Comparison of ENCODE assay signal across 10 cellular contexts in the genomic region with DNA sequence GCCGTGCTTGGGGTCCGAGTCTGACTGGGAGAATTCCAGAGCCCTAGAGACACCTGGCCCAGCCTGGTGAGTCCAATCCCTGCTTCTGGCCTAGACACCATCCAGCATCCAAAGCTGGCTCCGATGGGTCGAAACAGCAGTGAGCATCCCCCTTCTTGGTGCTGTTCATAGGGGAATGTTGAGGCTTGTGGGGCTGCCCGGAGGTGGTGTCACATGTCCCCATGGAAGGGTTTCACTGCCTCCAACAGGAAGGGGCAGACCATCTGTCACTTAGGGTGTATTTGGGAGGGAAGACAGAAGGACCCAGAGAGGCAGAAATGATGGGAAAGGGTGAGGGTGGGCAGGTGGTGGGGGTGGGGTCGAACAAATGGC. TPM values are rescaled to one million over a fixed set of nuclear protein-coding genes. Genes with fewer than 3 reads are reported as not detected.
DNase-seq lines count a peak whose midpoint lies in the region; ATAC-seq, FAIRE-seq and TF ChIP-seq lines count a peak whose summit lies in the region.
"Had no signal": no experiment of that assay in that cellular context is flagged by ENCODE, and none has a peak within 500 bp of the region (broad histone marks: within the 10 kb centered on the region; RNA-seq: fewer than 3 reads in every experiment).

No MANE protein-coding gene starts in this region.

- peaks cover 4 to 29% of the 10 kb centered on the region in 2 experiments; a peak in 2 of 4 replicates for H3K4me1 ChIP-seq in SK-N-SH (ENCODE audit: control insufficient read depth in 1 of 2, insufficient read depth in 2 of 2, low read depth in 1 of 2, low read length in 1 of 2)
- H3K4me1 ChIP-seq in HepG2 (ENCODE audit: insufficient read depth, low read length): peaks cover 91% of the 10 kb centered on the region
- H3K4me1 ChIP-seq in subcutaneous abdominal adipose tissue (ENCODE audit: control insufficient read depth in 5 of 5, insufficient read depth in 5 of 5, low read length in 5 of 5): peaks cover 3 to 51% (median 39%) of the 10 kb centered on the region in 5 donors

- H3K9me3 ChIP-seq in SK-N-SH (no peaks in the 10 kb centered on the region), HepG2 (ENCODE audit: low read length) (no peaks in the 10 kb centered on the region), subcutaneous abdominal adipose tissue (ENCODE audit: control insufficient read depth in 5 of 5, low read length in 5 of 5) (no peaks in the 10 kb centered on the region)

- POLR2A ChIA-PET in SK-N-SH (lab: Yijun Ruan, JAX): interaction anchor here (1.1 to 1.9 kb wide), 3 partner anchors 110 to 191 kb away, joined by 3 to 6 read pairs (median 4); no protein-coding TSS in a partner anchor
- POLR2A ChIA-PET in HepG2 (lab: Yijun Ruan, JAX): interaction anchor here (0.9 to 5.1 kb wide), 17 partner anchors 10 to 467 kb away, joined by 3 to 72 read pairs (median 7); partner anchors contain the start of genes C9orf50, IER5L and NTMT1

- intact Hi-C loops in activated T-helper 1 cell treated with anti-CD3 and anti-CD28 coated beads, Interleukin-12 subunit alpha, Interleukin-12 subunit beta, Interleukin-2, Interleukin-4 antibody, amounts not matched to agents 30 ng/mL and 10 ng/mL and 1 ng/mL, durations not matched to agents 14 hours and 24 hours and 36 hours (cut with micrococcal nuclease): loop anchor here (5.0 kb wide), 1 partner anchor 40 kb away; no protein-coding TSS in a partner anchor
- intact Hi-C loops in HepG2 (cut with micrococcal nuclease; ENCODE audit: unreplicated experiment): loop anchor here (1.0 to 5.0 kb wide), 3 partner anchors 38 to 147 kb away; no protein-coding TSS in a partner anchor

- in situ Hi-C loops in HepG2 (cut with HindIII; ENCODE audit: extremely low pct_ligation_motif_present, low pct_unique_long_range_greater_than_20kb): no loop called here

- no peaks in the 10 kb centered on the region for H3K9me3 Mint-ChIP-seq in activated T-helper 1 cell treated with anti-CD3 and anti-CD28 coated beads, Interleukin-12 subunit alpha, Interleukin-12 subunit beta, Interleukin-2, Interleukin-4 antibody, amounts not matched to agents 30 ng/mL and 10 ng/mL and 1 ng/mL, durations not matched to agents 14 hours and 24 hours and 36 hours

- FAIRE-seq in HepG2 (lab: Jason Lieb, UNC): no peak

- H3K27ac ChIP-seq in SK-N-SH (ENCODE audit: low read depth in 2 of 2, low read length in 1 of 2) (peak overlapping the region in 1 of 2 experiments; percentile 24; a peak in 1 of 4 replicates), HepG2 (ENCODE audit: extremely low read length, insufficient read depth, low read length) (peak overlapping the region; percentile 79), subcutaneous abdominal adipose tissue (ENCODE audit: low read depth, low read length) (peak overlapping the region; percentile 37)

- peak overlapping the region; percentile 51 for H3K27ac Mint-ChIP-seq in activated T-helper 1 cell treated with anti-CD3 and anti-CD28 coated beads, Interleukin-12 subunit alpha, Interleukin-12 subunit beta, Interleukin-2, Interleukin-4 antibody, amounts not matched to agents 30 ng/mL and 10 ng/mL and 1 ng/mL, durations not matched to agents 14 hours and 24 hours and 36 hours

- H3K4me3 ChIP-seq in SK-N-SH (ENCODE audit: low read depth in 2 of 2, low read length in 1 of 2): no peak overlapping the region
- H3K4me3 ChIP-seq in HepG2 (replicated peaks in 1 of 3; ENCODE audit: insufficient read depth in 1 of 3, low read depth in 2 of 3, low read length in 3 of 3): peak overlapping the region; percentile 42 to 79 (median 56)
- H3K4me3 ChIP-seq in subcutaneous abdominal adipose tissue (ENCODE audit: low read depth in 1 of 5, low read length in 5 of 5): no peak overlapping the region

- BruUV-seq in HepG2 (replicated peaks; lab: Mats Ljungman, UMichigan): TSS peak; percentile 61

- no peaks in the 10 kb centered on the region for H3K27me3 Mint-ChIP-seq in activated T-helper 1 cell treated with anti-CD3 and anti-CD28 coated beads, Interleukin-12 subunit alpha, Interleukin-12 subunit beta, Interleukin-2, Interleukin-4 antibody, amounts not matched to agents 30 ng/mL and 10 ng/mL and 1 ng/mL, durations not matched to agents 14 hours and 24 hours and 36 hours (ENCODE audit: insufficient read depth)

- no peaks in the 10 kb centered on the region for H4K20me1 ChIP-seq in SK-N-SH (ENCODE audit: insufficient read depth)
- no peaks in the 10 kb centered on the region for H4K20me1 ChIP-seq in HepG2 (ENCODE audit: insufficient read depth, low read length)

- peaks cover 6% of the 10 kb centered on the region for H3F3A ChIP-seq in SK-N-SH (replicated peaks; ENCODE audit: insufficient read depth)

- peaks cover 60% of the 10 kb centered on the region for H3K4me1 Mint-ChIP-seq in activated T-helper 1 cell treated with anti-CD3 and anti-CD28 coated beads, Interleukin-12 subunit alpha, Interleukin-12 subunit beta, Interleukin-2, Interleukin-4 antibody, amounts not matched to agents 30 ng/mL and 10 ng/mL and 1 ng/mL, durations not matched to agents 14 hours and 24 hours and 36 hours (ENCODE audit: low read depth)

- no peaks in the 10 kb centered on the region for H3K36me3 Mint-ChIP-seq in activated T-helper 1 cell treated with anti-CD3 and anti-CD28 coated beads, Interleukin-12 subunit alpha, Interleukin-12 subunit beta, Interleukin-2, Interleukin-4 antibody, amounts not matched to agents 30 ng/mL and 10 ng/mL and 1 ng/mL, durations not matched to agents 14 hours and 24 hours and 36 hours (ENCODE audit: low read depth)

- no peak overlapping the region for H3K4me2 ChIP-seq in SK-N-SH
- peak overlapping the region; percentile 88 for H3K4me2 ChIP-seq in HepG2 (ENCODE audit: low read depth, low read length)

- TF ChIP-seq POLR2A in HepG2 (IDR thresholded peaks at IDR 0.05; ENCODE audit: insufficient read depth in 1 of 2, low read depth in 2 of 2, low read length in 2 of 2): no peak

- TF ChIP-seq RAD21 in SK-N-SH (IDR thresholded peaks at IDR 0.05; ENCODE audit: low read length) (no peak), HepG2 (CRISPR knock-in tag; IDR thresholded peaks at IDR 0.05) (no peak)

- H3K79me2 ChIP-seq in SK-N-SH (ENCODE audit: insufficient read depth): no peaks in the 10 kb centered on the region
- peaks cover 3% of the 10 kb centered on the region for H3K79me2 ChIP-seq in HepG2 (ENCODE audit: insufficient read depth, low read length)

- DNase-seq in SK-N-SH (no peak), HepG2 (ENCODE audit: low spot score) (no peak), NCI-H748 treated with DMSO at 0.1 percent for 48 hours (lab: John Stamatoyannopoulos, UW) (no peak)
- DNase-seq in activated T-helper 1 cell treated with anti-CD3 and anti-CD28 coated beads, Interleukin-12 subunit alpha, Interleukin-12 subunit beta, Interleukin-2, Interleukin-4 antibody, amounts not matched to agents 30 ng/mL and 10 ng/mL and 1 ng/mL, durations not matched to agents 14 hours and 24 hours and 36 hours (ENCODE audit: low spot score): no peak
- DNase-seq: cerebellar nuclear complex, NCI-H446 treated with DMSO at 0.1 percent for 48 hours had no signal

- no peaks in the 10 kb centered on the region for H3K9me2 ChIP-seq in SK-N-SH

- WGBS in SK-N-SH (ENCODE audit: low lambda C conversion rate): 81% methylated on average over 6 of the region's 6 CpGs
- 0% methylated on average over 2 of the region's 6 CpGs for WGBS in HepG2 (ENCODE audit: low lambda C conversion rate)

- CTCF ChIA-PET in SK-N-SH (lab: Yijun Ruan, JAX): interaction anchor here (0.9 to 15.6 kb wide), 7 partner anchors 18 to 475 kb away, joined by 3 to 235 read pairs (median 6); partner anchors contain the start of gene IER5L
- CTCF ChIA-PET in HepG2 (lab: Yijun Ruan, JAX; ENCODE audit: low intra/inter-chr PET ratio, low total read pairs): no interaction called here

- TF ChIP-seq EP300 in SK-N-SH (IDR thresholded peaks at IDR 0.05; ENCODE audit: borderline replicate concordance in 1 of 2, low read depth in 1 of 2, low read length in 1 of 2) (no peak), HepG2 (IDR thresholded peaks at IDR 0.05; ENCODE audit: low read depth in 2 of 2, low read length in 2 of 2) (no peak), HepG2 (CRISPR knock-in tag; IDR thresholded peaks at IDR 0.05; ENCODE audit: borderline replicate concordance) (no peak)

- TF ChIP-seq CTCF in SK-N-SH (IDR thresholded peaks at IDR 0.05): no peak
- TF ChIP-seq CTCF in HepG2 (CRISPR knock-in tag; IDR thresholded peaks at IDR 0.05): no peak

- H3K9ac ChIP-seq in SK-N-SH: no peak overlapping the region
- H3K9ac ChIP-seq in HepG2 (ENCODE audit: insufficient read depth, low read depth, low read length): peak overlapping the region; percentile 71
- peak overlapping the region in 1 of 5 donors; percentile 23 for H3K9ac ChIP-seq in subcutaneous abdominal adipose tissue (ENCODE audit: low read length in 5 of 5)

- no peaks in the 10 kb centered on the region for H3K27me3 ChIP-seq in SK-N-SH (ENCODE audit: insufficient read depth)
- no peaks in the 10 kb centered on the region for H3K27me3 ChIP-seq in HepG2 (ENCODE audit: control insufficient read depth in 1 of 2, insufficient read depth in 2 of 2, low read length in 2 of 2)
- H3K27me3 ChIP-seq in subcutaneous abdominal adipose tissue (ENCODE audit: control insufficient read depth in 5 of 5, insufficient read depth in 4 of 5, low read length in 5 of 5): peaks cover 0 to 4% (median 0%) of the 10 kb centered on the region in 5 donors

- H3K4me3 Mint-ChIP-seq in activated T-helper 1 cell treated with anti-CD3 and anti-CD28 coated beads, Interleukin-12 subunit alpha, Interleukin-12 subunit beta, Interleukin-2, Interleukin-4 antibody, amounts not matched to agents 30 ng/mL and 10 ng/mL and 1 ng/mL, durations not matched to agents 14 hours and 24 hours and 36 hours: no peak overlapping the region

- H2AFZ ChIP-seq in SK-N-SH (ENCODE audit: low read depth): peak overlapping the region; percentile 57; the same call in 1 of the 2 replicates
- H2AFZ ChIP-seq in HepG2 (ENCODE audit: low read length): no peak overlapping the region

- H3K36me3 ChIP-seq in SK-N-SH (replicated peaks in 1 of 2; ENCODE audit: control insufficient read depth in 1 of 2, insufficient read depth in 2 of 2, low read length in 1 of 2): no peaks in the 10 kb centered on the region
- H3K36me3 ChIP-seq in HepG2 (replicated peaks in 1 of 2; ENCODE audit: control insufficient read depth in 1 of 2, insufficient read depth in 2 of 2, low read length in 2 of 2): no peaks in the 10 kb centered on the region; a peak in 1 of 5 replicates
- no peaks in the 10 kb centered on the region for H3K36me3 ChIP-seq in subcutaneous abdominal adipose tissue (ENCODE audit: control insufficient read depth in 5 of 5, insufficient read depth in 5 of 5, low read length in 5 of 5)

- ATAC-seq in SK-N-SH treated with all-trans-retinoic acid at 6 μM for 48 hours: no peak
- peak; percentile 1 for ATAC-seq in HepG2
- ATAC-seq in GM18873 (IDR thresholded peaks at IDR 0.05; ENCODE audit: low FRiP score, unreplicated experiment): no peak
- ATAC-seq in GM18511 (IDR thresholded peaks at IDR 0.05; ENCODE audit: unreplicated experiment): no peak

RNA-seq across cellular contexts. Expression of gene C9orf50, which starts 13.9 kb away (rescaled TPM):
- polyA plus RNA-seq in SK-N-SH (2012; rRNA removed) (0.24 and 0.30 TPM in 2 replicates), HepG2 (2011; rRNA removed) (not detected in 2 replicates)
- 0.17 and 0.34 TPM in 2 replicates for polyA plus RNA-seq in SK-N-SH (2012; cell fraction: cytosol; rRNA removed)
- polyA plus RNA-seq in SK-N-SH (2012; cell fraction: nucleus; rRNA removed): 1.0 and 1.2 TPM in 2 replicates
- total RNA-seq in activated T-helper 1 cell treated with anti-CD3 and anti-CD28 coated beads, Interleukin-12 subunit alpha, Interleukin-12 subunit beta, Interleukin-2, Interleukin-4 antibody, amounts not matched to agents 30 ng/mL and 10 ng/mL and 1 ng/mL, durations not matched to agents 14 hours and 24 hours and 36 hours: not detected in 2 replicates
- total RNA-seq in HepG2 (2016; rRNA removed; fragmentation: Illumina TruSeq; extraction: Trizol): not detected in 2 replicates
- not detected in 2 replicates for total RNA-seq in HepG2 (2016; cell fraction: cytosol; rRNA removed; fragmentation: Illumina TruSeq; extraction: Trizol; ENCODE audit: low read depth)
- not detected in 2 replicates for total RNA-seq in HepG2 (2016; cell fraction: insoluble cytoplasmic fraction; rRNA removed; fragmentation: Illumina TruSeq; extraction: Trizol)
- total RNA-seq in HepG2 (2016; cell fraction: membrane; rRNA removed; fragmentation: Illumina TruSeq; extraction: Trizol): not detected in 2 replicates
- total RNA-seq in HepG2 (2016; cell fraction: nucleus; rRNA removed; fragmentation: Illumina TruSeq; extraction: Trizol): not detected in 2 replicates
- polyA plus RNA-seq in HepG2 (2011; cell fraction: cytosol; rRNA removed): not detected in 2 replicates
- polyA plus RNA-seq in HepG2 (2011; cell fraction: nucleus; rRNA removed): 0.10 TPM in 1 of 2 replicates, not detected in the other
- not detected in 2 replicates for polyA plus RNA-seq in HepG2 (2012)
- polyA plus RNA-seq in HepG2 (2016; cell fraction: cytosol; fragmentation: Illumina TruSeq; extraction: Trizol; ENCODE audit: low read depth): not detected in 2 replicates
- polyA plus RNA-seq in HepG2 (2016; cell fraction: insoluble cytoplasmic fraction; fragmentation: Illumina TruSeq; extraction: Trizol; ENCODE audit: low read depth): not detected in 2 replicates
- not detected in 2 replicates for polyA plus RNA-seq in HepG2 (2016; cell fraction: membrane; fragmentation: Illumina TruSeq; extraction: Trizol; ENCODE audit: low read depth)
- not detected in 2 replicates for polyA plus RNA-seq in HepG2 (2016; cell fraction: nucleus; fragmentation: Illumina TruSeq; extraction: Trizol; ENCODE audit: insufficient read depth, low read depth)
- not detected in 2 replicates for polyA minus RNA-seq in HepG2 (2011; rRNA and poly(A)+ RNA removed; ENCODE audit: low replicate concordance)
- not detected in 2 replicates for polyA minus RNA-seq in HepG2 (2011; cell fraction: cytosol; rRNA and poly(A)+ RNA removed)
- polyA minus RNA-seq in HepG2 (2011; cell fraction: nucleus; rRNA and poly(A)+ RNA removed): not detected in 2 replicates

RNA-seq across cellular contexts. Expression of gene NTMT1, which starts 19.0 kb away (rescaled TPM):
- polyA plus RNA-seq in SK-N-SH (2012; rRNA removed) (75.0 and 78.3 TPM in 2 replicates), HepG2 (2011; rRNA removed) (49.1 and 52.7 TPM in 2 replicates)
- 44.3 and 62.6 TPM in 2 replicates for polyA plus RNA-seq in SK-N-SH (2012; cell fraction: cytosol; rRNA removed)
- polyA plus RNA-seq in SK-N-SH (2012; cell fraction: nucleus; rRNA removed): 44.8 and 47.5 TPM in 2 replicates
- 67.1 and 67.3 TPM in 2 replicates for total RNA-seq in activated T-helper 1 cell treated with anti-CD3 and anti-CD28 coated beads, Interleukin-12 subunit alpha, Interleukin-12 subunit beta, Interleukin-2, Interleukin-4 antibody, amounts not matched to agents 30 ng/mL and 10 ng/mL and 1 ng/mL, durations not matched to agents 14 hours and 24 hours and 36 hours
- 51.0 and 53.8 TPM in 2 replicates for total RNA-seq in HepG2 (2016; rRNA removed; fragmentation: Illumina TruSeq; extraction: Trizol)
- 18.8 and 21.6 TPM in 2 replicates for total RNA-seq in HepG2 (2016; cell fraction: cytosol; rRNA removed; fragmentation: Illumina TruSeq; extraction: Trizol; ENCODE audit: low read depth)
- 51.4 and 52.7 TPM in 2 replicates for total RNA-seq in HepG2 (2016; cell fraction: insoluble cytoplasmic fraction; rRNA removed; fragmentation: Illumina TruSeq; extraction: Trizol)
- 27.5 and 28.2 TPM in 2 replicates for total RNA-seq in HepG2 (2016; cell fraction: membrane; rRNA removed; fragmentation: Illumina TruSeq; extraction: Trizol)
- total RNA-seq in HepG2 (2016; cell fraction: nucleus; rRNA removed; fragmentation: Illumina TruSeq; extraction: Trizol): 24.5 and 26.0 TPM in 2 replicates
- polyA plus RNA-seq in HepG2 (2011; cell fraction: cytosol; rRNA removed): 51.6 and 54.5 TPM in 2 replicates
- polyA plus RNA-seq in HepG2 (2011; cell fraction: nucleus; rRNA removed): 33.4 and 35.2 TPM in 2 replicates
- polyA plus RNA-seq in HepG2 (2012): 25.7 and 35.9 TPM in 2 replicates
- polyA plus RNA-seq in HepG2 (2016; cell fraction: cytosol; fragmentation: Illumina TruSeq; extraction: Trizol; ENCODE audit: low read depth): 25.5 and 33.2 TPM in 2 replicates
- polyA plus RNA-seq in HepG2 (2016; cell fraction: insoluble cytoplasmic fraction; fragmentation: Illumina TruSeq; extraction: Trizol; ENCODE audit: low read depth): 70.9 and 81.2 TPM in 2 replicates
- polyA plus RNA-seq in HepG2 (2016; cell fraction: membrane; fragmentation: Illumina TruSeq; extraction: Trizol; ENCODE audit: low read depth): 24.8 and 34.0 TPM in 2 replicates
- polyA plus RNA-seq in HepG2 (2016; cell fraction: nucleus; fragmentation: Illumina TruSeq; extraction: Trizol; ENCODE audit: insufficient read depth, low read depth): 54.6 and 61.5 TPM in 2 replicates
- polyA minus RNA-seq in HepG2 (2011; rRNA and poly(A)+ RNA removed; ENCODE audit: low replicate concordance): 26.8 and 119 TPM in 2 replicates
- polyA minus RNA-seq in HepG2 (2011; cell fraction: cytosol; rRNA and poly(A)+ RNA removed): 14.8 and 17.0 TPM in 2 replicates
- polyA minus RNA-seq in HepG2 (2011; cell fraction: nucleus; rRNA and poly(A)+ RNA removed): 15.9 and 18.4 TPM in 2 replicates

RNA-seq across cellular contexts. Expression of gene ASB6, which starts 34.9 kb away (rescaled TPM):
- polyA plus RNA-seq in SK-N-SH (2012; rRNA removed): 35.9 and 37.5 TPM in 2 replicates
- polyA plus RNA-seq in SK-N-SH (2012; cell fraction: cytosol; rRNA removed): 14.2 and 23.9 TPM in 2 replicates
- polyA plus RNA-seq in SK-N-SH (2012; cell fraction: nucleus; rRNA removed): 89.7 and 96.2 TPM in 2 replicates
- total RNA-seq in activated T-helper 1 cell treated with anti-CD3 and anti-CD28 coated beads, Interleukin-12 subunit alpha, Interleukin-12 subunit beta, Interleukin-2, Interleukin-4 antibody, amounts not matched to agents 30 ng/mL and 10 ng/mL and 1 ng/mL, durations not matched to agents 14 hours and 24 hours and 36 hours: 24.0 TPM in 2 replicates
- 8.2 and 8.3 TPM in 2 replicates for total RNA-seq in HepG2 (2016; rRNA removed; fragmentation: Illumina TruSeq; extraction: Trizol)
- total RNA-seq in HepG2 (2016; cell fraction: cytosol; rRNA removed; fragmentation: Illumina TruSeq; extraction: Trizol; ENCODE audit: low read depth): 1.6 and 1.8 TPM in 2 replicates
- 6.6 and 9.5 TPM in 2 replicates for total RNA-seq in HepG2 (2016; cell fraction: insoluble cytoplasmic fraction; rRNA removed; fragmentation: Illumina TruSeq; extraction: Trizol)
- total RNA-seq in HepG2 (2016; cell fraction: membrane; rRNA removed; fragmentation: Illumina TruSeq; extraction: Trizol): 5.0 and 6.5 TPM in 2 replicates
- 7.3 TPM in 2 replicates for total RNA-seq in HepG2 (2016; cell fraction: nucleus; rRNA removed; fragmentation: Illumina TruSeq; extraction: Trizol)
- 8.4 and 10.8 TPM in 2 replicates for polyA plus RNA-seq in HepG2 (2011; rRNA removed)
- polyA plus RNA-seq in HepG2 (2011; cell fraction: cytosol; rRNA removed): 6.1 and 7.8 TPM in 2 replicates
- polyA plus RNA-seq in HepG2 (2011; cell fraction: nucleus; rRNA removed): 22.8 and 23.1 TPM in 2 replicates
- polyA plus RNA-seq in HepG2 (2012): 4.2 and 5.8 TPM in 2 replicates
- 1.0 and 1.8 TPM in 2 replicates for polyA plus RNA-seq in HepG2 (2016; cell fraction: cytosol; fragmentation: Illumina TruSeq; extraction: Trizol; ENCODE audit: low read depth)
- polyA plus RNA-seq in HepG2 (2016; cell fraction: insoluble cytoplasmic fraction; fragmentation: Illumina TruSeq; extraction: Trizol; ENCODE audit: low read depth): 7.0 and 8.8 TPM in 2 replicates
- polyA plus RNA-seq in HepG2 (2016; cell fraction: membrane; fragmentation: Illumina TruSeq; extraction: Trizol; ENCODE audit: low read depth): 3.2 TPM in 2 replicates
- 17.2 and 17.7 TPM in 2 replicates for polyA plus RNA-seq in HepG2 (2016; cell fraction: nucleus; fragmentation: Illumina TruSeq; extraction: Trizol; ENCODE audit: insufficient read depth, low read depth)
- polyA minus RNA-seq in HepG2 (2011; rRNA and poly(A)+ RNA removed; ENCODE audit: low replicate concordance): 10.0 and 29.3 TPM in 2 replicates
- 2.7 and 3.2 TPM in 2 replicates for polyA minus RNA-seq in HepG2 (2011; cell fraction: cytosol; rRNA and poly(A)+ RNA removed)
- 5.0 and 5.6 TPM in 2 replicates for polyA minus RNA-seq in HepG2 (2011; cell fraction: nucleus; rRNA and poly(A)+ RNA removed)

RNA-seq across cellular contexts. Expression of gene PRRX2, which starts 58.4 kb away (rescaled TPM):
- 0.83 and 0.84 TPM in 2 replicates for polyA plus RNA-seq in SK-N-SH (2012; rRNA removed)
- 0.51 and 1.2 TPM in 2 replicates for polyA plus RNA-seq in SK-N-SH (2012; cell fraction: cytosol; rRNA removed)
- 0.37 and 0.70 TPM in 2 replicates for polyA plus RNA-seq in SK-N-SH (2012; cell fraction: nucleus; rRNA removed)
- total RNA-seq in activated T-helper 1 cell treated with anti-CD3 and anti-CD28 coated beads, Interleukin-12 subunit alpha, Interleukin-12 subunit beta, Interleukin-2, Interleukin-4 antibody, amounts not matched to agents 30 ng/mL and 10 ng/mL and 1 ng/mL, durations not matched to agents 14 hours and 24 hours and 36 hours: 6.2 and 7.8 TPM in 2 replicates
- total RNA-seq in HepG2 (2016; rRNA removed; fragmentation: Illumina TruSeq; extraction: Trizol): not detected in 2 replicates
- total RNA-seq in HepG2 (2016; cell fraction: cytosol; rRNA removed; fragmentation: Illumina TruSeq; extraction: Trizol; ENCODE audit: low read depth): not detected in 2 replicates
- not detected in 2 replicates for total RNA-seq in HepG2 (2016; cell fraction: insoluble cytoplasmic fraction; rRNA removed; fragmentation: Illumina TruSeq; extraction: Trizol)
- not detected in 2 replicates for total RNA-seq in HepG2 (2016; cell fraction: membrane; rRNA removed; fragmentation: Illumina TruSeq; extraction: Trizol)
- total RNA-seq in HepG2 (2016; cell fraction: nucleus; rRNA removed; fragmentation: Illumina TruSeq; extraction: Trizol): not detected in 2 replicates
- 0.05 TPM in 1 of 2 replicates, not detected in the other for polyA plus RNA-seq in HepG2 (2011; rRNA removed)
- not detected in 2 replicates for polyA plus RNA-seq in HepG2 (2011; cell fraction: cytosol; rRNA removed)
- polyA plus RNA-seq in HepG2 (2011; cell fraction: nucleus; rRNA removed): not detected in 2 replicates
- polyA plus RNA-seq in HepG2 (2012): not detected in 2 replicates
- polyA plus RNA-seq in HepG2 (2016; cell fraction: cytosol; fragmentation: Illumina TruSeq; extraction: Trizol; ENCODE audit: low read depth): not detected in 2 replicates
- polyA plus RNA-seq in HepG2 (2016; cell fraction: insoluble cytoplasmic fraction; fragmentation: Illumina TruSeq; extraction: Trizol; ENCODE audit: low read depth): not detected in 2 replicates
- not detected in 2 replicates for polyA plus RNA-seq in HepG2 (2016; cell fraction: membrane; fragmentation: Illumina TruSeq; extraction: Trizol; ENCODE audit: low read depth)
- not detected in 2 replicates for polyA plus RNA-seq in HepG2 (2016; cell fraction: nucleus; fragmentation: Illumina TruSeq; extraction: Trizol; ENCODE audit: insufficient read depth, low read depth)
- not detected in 2 replicates for polyA minus RNA-seq in HepG2 (2011; rRNA and poly(A)+ RNA removed; ENCODE audit: low replicate concordance)
- polyA minus RNA-seq in HepG2 (2011; cell fraction: cytosol; rRNA and poly(A)+ RNA removed): not detected in 2 replicates
- polyA minus RNA-seq in HepG2 (2011; cell fraction: nucleus; rRNA and poly(A)+ RNA removed): not detected in 2 replicates

Comparison
In these comparisons a context has a peak if more than half of its experiments do, and no peak if none do; other contexts are left out.
1. H3K4me3 ChIP-seq: peak in HepG2 (3 of 3); none in SK-N-SH (0 of 2) and subcutaneous abdominal adipose tissue (0 of 5).
2. Of the 25 proteins assayed by ChIP-seq in both HepG2 and SK-N-SH: peak only in HepG2: none; only in SK-N-SH: CHD2; in both: none; in neither: 24.